8 cellular contexts compared by ENCODE assay signal in genomic region chr2:1817256-1818127, GRCh38.
DNase-seq lines count a peak whose midpoint lies in the region; ATAC-seq and TF ChIP-seq lines count a peak whose summit lies in the region.

No MANE protein-coding gene starts in this region.

- peak; percentile 90 for TF ChIP-seq CTCF in LNCaP clone FGC (IDR thresholded peaks at IDR 0.05; ENCODE audit: control insufficient read depth, extremely low read depth, insufficient read depth)

- ATAC-seq in GM21786 (IDR thresholded peaks at IDR 0.05; ENCODE audit: unreplicated experiment) (peak; percentile 81), left lobe of liver (peak; percentile 100), HG03565 (IDR thresholded peaks at IDR 0.05; ENCODE audit: unreplicated experiment) (no peak)

- H3K4me3 ChIP-seq in LNCaP clone FGC (ENCODE audit: low read depth, low read length), result no peak overlapping the region

- in situ Hi-C loops in G401 (cut with HindIII; ENCODE audit: low sequenced_read_pairs), result no loop called here

- DNase-seq in G401 (ENCODE audit: low spot score), result peak; percentile 95
- peak; percentile 34 for DNase-seq in LNCaP clone FGC (ENCODE audit: low read depth)
- peak; percentile 67 for DNase-seq in activated CD4-positive, CD25-positive, alpha-beta regulatory T cell treated with anti-CD3 and anti-CD28 coated beads, Interleukin-2, amount 50 U/mL, for 72 hours
- peak; percentile 94 for DNase-seq in cerebellum (ENCODE audit: low spot score)
- peak; percentile 84 for DNase-seq in left lobe of liver (ENCODE audit: low spot score)
- DNase-seq in stimulated activated CD4-positive, alpha-beta T cell treated with anti-CD3 and anti-CD28 coated beads, Interleukin-1b, Interleukin-23, amount 100 ng/mL, for 4 hours (ENCODE audit: low read depth in 2 of 2), result peak; percentile 50 to 59

Comparison
In these comparisons a context has a peak if more than half of its experiments do, and no peak if none do; other contexts are left out.
1. DNase-seq: peak in every context shown above with its lines; median percentile 95 in G401; 94 in cerebellum; 84 in left lobe of liver; 67 in activated CD4-positive, CD25-positive, alpha-beta regulatory T cell treated with anti-CD3 and anti-CD28 coated beads, Interleukin-2, amount 50 U/mL, for 72 hours; 54 in stimulated activated CD4-positive, alpha-beta T cell treated with anti-CD3 and anti-CD28 coated beads, Interleukin-1b, Interleukin-23, amount 100 ng/mL, for 4 hours; 34 in LNCaP clone FGC.